8 cellular contexts compared by ENCODE assay signal in the genomic region with DNA sequence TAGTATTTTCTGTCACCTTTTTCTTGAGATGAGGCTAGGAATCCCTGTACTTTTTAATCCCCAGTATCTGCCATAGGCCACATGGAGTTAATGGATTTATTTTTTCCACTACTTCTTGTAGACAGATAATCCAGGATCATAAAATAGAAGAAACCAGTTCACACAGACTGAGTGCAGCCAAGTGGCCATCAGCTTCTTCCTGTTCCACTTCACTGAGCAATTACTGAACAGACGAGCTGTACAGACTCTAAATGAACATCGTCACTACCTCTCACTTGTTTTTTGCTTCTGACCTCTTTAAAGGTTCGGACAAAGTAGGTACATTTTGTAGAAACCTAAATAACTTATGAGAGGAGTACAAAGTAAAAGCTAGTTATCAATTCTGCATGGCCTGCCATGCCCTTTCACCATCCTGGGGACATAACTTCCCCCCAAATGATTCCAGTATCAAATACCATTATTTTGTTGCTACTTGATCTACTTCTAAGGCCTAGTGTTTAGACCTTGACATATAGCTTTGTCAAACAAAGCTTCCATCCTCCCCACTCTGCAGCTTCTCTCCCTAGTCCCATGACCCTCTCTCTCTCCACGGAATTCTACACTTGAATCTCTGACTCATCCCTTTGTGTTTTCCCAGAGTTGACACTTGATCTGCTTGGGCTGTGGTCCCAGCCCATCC. TPM values are rescaled to one million over a fixed set of nuclear protein-coding genes. Genes with fewer than 3 reads are reported as not detected.
DNase-seq lines count a peak whose midpoint lies in the region; ATAC-seq and TF ChIP-seq lines count a peak whose summit lies in the region.

No MANE protein-coding gene starts in this region.

- intact Hi-C loops in A673 (cut with micrococcal nuclease; ENCODE audit: unreplicated experiment) = no loop called here

- peaks cover 38% of the 10 kb centered on the region for H3K4me1 ChIP-seq in A673 (ENCODE audit: insufficient read depth, low read length, poor library complexity, severe bottlenecking)

- DNase-seq in A673 (ENCODE audit: low spot score) (peak; percentile 72), RPMI7951 (ENCODE audit: low read depth) (peak; percentile 89), iPS-NIHi7 (ENCODE audit: extremely low spot score) (peak; percentile 41), medulla oblongata (ENCODE audit: extremely low spot score) (no peak), DMS79 treated with DMSO at 0.1 percent for 48 hours (lab: John Stamatoyannopoulos, UW) (no peak), middle frontal gyrus (ENCODE audit: extremely low spot score, low spot score) (no peak)

- no peak for TF ChIP-seq CTCF in A673 (conservative IDR thresholded peaks at IDR 0.05; ENCODE audit: low read depth, low read length)

- no peak overlapping the region for H3K4me3 ChIP-seq in A673 (ENCODE audit: low read depth, low read length, poor library complexity, severe bottlenecking)

- H3K9me3 ChIP-seq in A673 (ENCODE audit: low read depth, low read length, poor library complexity, severe bottlenecking) = no peaks in the 10 kb centered on the region

- no peak overlapping the region for H3K27ac ChIP-seq in A673 (ENCODE audit: low read depth, low read length, poor library complexity, severe bottlenecking)

- POLR2A ChIA-PET in A673 (lab: Charles Lee; ENCODE audit: low non-redundant PET) = interaction anchor here (1.0 kb wide), 1 partner anchor 38 kb away, joined by 4 read pairs; no protein-coding TSS in a partner anchor

- BruUV-seq in A673 (replicated peaks; lab: Mats Ljungman, UMichigan) = no TSS peak

- CTCF ChIA-PET in A673 (lab: Charles Lee) = interaction anchor here (1.6 kb wide), 1 partner anchor 30 kb away, joined by 4 read pairs; no protein-coding TSS in a partner anchor

- H3K36me3 ChIP-seq in A673 (ENCODE audit: insufficient read depth, low read length, poor library complexity, severe bottlenecking) = no peaks in the 10 kb centered on the region

- no peaks in the 10 kb centered on the region for H3K27me3 ChIP-seq in A673 (replicated peaks; ENCODE audit: insufficient read depth, low read depth, low read length, poor library complexity)

- ATAC-seq in GM21825 (IDR thresholded peaks at IDR 0.05; ENCODE audit: unreplicated experiment) (peak; percentile 36), HG02870 (IDR thresholded peaks at IDR 0.05; ENCODE audit: unreplicated experiment) (no peak)

RNA-seq across cellular contexts. Expression of gene ARHGAP18, which starts 34.4 kb away (rescaled TPM):
- total RNA-seq in A673 (2021) = 12.7 and 14.2 TPM in 2 replicates
- total RNA-seq in RPMI7951 (2014; rRNA removed; shearing (Covaris generic)) = 37.1 and 47.5 TPM in 2 replicates

Comparison
In these comparisons a context has a peak if more than half of its experiments do, and no peak if none do; other contexts are left out.
1. DNase-seq: peak in A673 (single experiment), RPMI7951 (single experiment) and iPS-NIHi7 (single experiment); none in medulla oblongata (single experiment), DMS79 treated with DMSO at 0.1 percent for 48 hours (single experiment) and middle frontal gyrus (single experiment).